In genomic region chr2:146818122-146818521, GRCh38 we compare ENCODE assay signal across 23 cellular contexts.
DNase-seq lines count a peak whose midpoint lies in the region; ATAC-seq, FAIRE-seq and TF ChIP-seq lines count a peak whose summit lies in the region.
"Had no signal": no experiment of that assay in that cellular context is flagged by ENCODE, and none has a peak within 500 bp of the region (broad histone marks: within the 10 kb centered on the region; RNA-seq: fewer than 3 reads in every experiment).

No MANE protein-coding gene starts in this region.

- H3K79me2 ChIP-seq in endothelial cell of umbilical vein (ENCODE audit: control insufficient read depth, insufficient read depth, low read length), result no peaks in the 10 kb centered on the region

- POLR2A ChIA-PET in endothelial cell of umbilical vein (lab: Charles Lee), result no interaction called here

- H3K4me1 ChIP-seq in RWPE2 (ENCODE audit: insufficient read depth, poor library complexity, severe bottlenecking), result peaks cover 50% of the 10 kb centered on the region
- peaks cover 36% of the 10 kb centered on the region for H3K4me1 ChIP-seq in endothelial cell of umbilical vein (ENCODE audit: control insufficient read depth, extremely low read depth, insufficient read depth, low read length)
- peaks cover 27% of the 10 kb centered on the region for H3K4me1 ChIP-seq in SJCRH30
- H3K4me1 ChIP-seq: left ventricle myocardium inferior, vagina had no signal

- TF ChIP-seq CTCF in RWPE2 (IDR thresholded peaks at IDR 0.05; ENCODE audit: poor library complexity, severe bottlenecking) (no peak), endothelial cell of umbilical vein (IDR thresholded peaks at IDR 0.05; ENCODE audit: extremely low read depth in 1 of 2, insufficient read depth in 1 of 2, low read depth in 1 of 2, low read length in 2 of 2) (no peak)

- intact Hi-C loops in endothelial cell of umbilical vein (cut with micrococcal nuclease), result no loop called here

- H3K36me3 ChIP-seq in RWPE2 (ENCODE audit: low read depth) (no peaks in the 10 kb centered on the region), endothelial cell of umbilical vein (ENCODE audit: control insufficient read depth in 2 of 2, extremely low read depth in 1 of 2, insufficient read depth in 2 of 2, low read length in 2 of 2) (no peaks in the 10 kb centered on the region), SJCRH30 (no peaks in the 10 kb centered on the region)
- H3K36me3 ChIP-seq: left ventricle myocardium inferior, vagina had no signal

- no peak overlapping the region for H3K4me3 ChIP-seq in RWPE2 (ENCODE audit: severe bottlenecking)
- H3K4me3 ChIP-seq in endothelial cell of umbilical vein (replicated peaks in 1 of 3; ENCODE audit: insufficient read depth in 1 of 3, low read depth in 1 of 3, low read length in 3 of 3), result no peak overlapping the region
- H3K4me3 ChIP-seq in SJCRH30, result no peak overlapping the region
- H3K4me3 ChIP-seq: left ventricle myocardium inferior, mucosa of descending colon, vagina had no signal

- dilution Hi-C loops in endothelial cell of umbilical vein (cut with MboI; ENCODE audit: extremely low pct_ligation_motif_present, low sequenced_read_pairs), result no loop called here

- CTCF ChIA-PET in endothelial cell of umbilical vein (lab: Charles Lee), result interaction anchor here (0.8 to 1.5 kb wide), 6 partner anchors 56 to 1093 kb away, joined by 3 to 6 read pairs (median 4); no protein-coding TSS in a partner anchor

- BruUV-seq in endothelial cell of umbilical vein (replicated peaks; lab: Mats Ljungman, UMichigan), result no TSS peak

- FAIRE-seq in endothelial cell of umbilical vein (lab: Jason Lieb, UNC), result no peak
- FAIRE-seq: TTC549 had no signal

- TF ChIP-seq POLR2A in endothelial cell of umbilical vein (IDR thresholded peaks at IDR 0.05; ENCODE audit: low read depth, low read length), result no peak

- no peaks in the 10 kb centered on the region for H3K9me3 ChIP-seq in RWPE2 (ENCODE audit: severe bottlenecking)
- no peaks in the 10 kb centered on the region for H3K9me3 ChIP-seq in endothelial cell of umbilical vein (replicated peaks; ENCODE audit: control insufficient read depth, insufficient read depth, low read length)
- H3K9me3 ChIP-seq in SJCRH30 (replicated peaks), result no peaks in the 10 kb centered on the region
- H3K9me3 ChIP-seq: mucosa of descending colon, vagina had no signal

- H2AFZ ChIP-seq in endothelial cell of umbilical vein (ENCODE audit: low read depth, low read length), result peak overlapping the region; percentile 56

- H4K20me1 ChIP-seq in endothelial cell of umbilical vein (replicated peaks; ENCODE audit: control insufficient read depth, extremely low read depth, insufficient read depth, low read length), result no peaks in the 10 kb centered on the region

- ATAC-seq in RWPE2 (ENCODE audit: low read depth), result peak; percentile 58
- ATAC-seq in GM21723 (IDR thresholded peaks at IDR 0.05; ENCODE audit: unreplicated experiment), result no peak
- no peak for ATAC-seq in HG02973 (IDR thresholded peaks at IDR 0.05; ENCODE audit: unreplicated experiment)
- ATAC-seq: effector memory CD8-positive, alpha-beta T cell; mucosa of descending colon had no signal

- DNase-seq in ELR (ENCODE audit: low read depth) (peak; percentile 73), RWPE2 (ENCODE audit: low spot score) (no peak), endothelial cell of umbilical vein (ENCODE audit: low read depth, low spot score) (peak; percentile 30), iris pigment epithelial cell (ENCODE audit: low read depth) (peak; percentile 75), SJCRH30 (no peak), NCI-H2107 (lab: John Stamatoyannopoulos, UW) (no peak)
- DNase-seq: ACHN; activated CD4-positive, alpha-beta T cell treated with anti-CD3 and anti-CD28 coated beads for 48 hours; CD4-positive, alpha-beta T cell; DMS153; effector memory CD8-positive, alpha-beta T cell; Karpas-422; left ventricle myocardium inferior; mucosa of descending colon; NCI-H1092; NCI-H2029 treated with DMSO at 0.1 percent for 48 hours; NCI-H510A treated with DMSO at 0.1 percent for 48 hours; Right ventricle myocardium superior; stimulated activated CD8-positive, alpha-beta memory T cell treated with anti-CD3 and anti-CD28 coated beads, Interleukin-4, amount 100 ng/mL, for 48 hours had no signal

- no peaks in the 10 kb centered on the region for H3K9me1 ChIP-seq in endothelial cell of umbilical vein (replicated peaks; ENCODE audit: control insufficient read depth, extremely low read depth, insufficient read depth, low read length)

- H3K27ac ChIP-seq in RWPE2 (ENCODE audit: poor library complexity, severe bottlenecking), result peak overlapping the region; percentile 70
- peak overlapping the region; percentile 7 for H3K27ac ChIP-seq in endothelial cell of umbilical vein (ENCODE audit: insufficient read depth, low read depth, low read length)
- no peak overlapping the region for H3K27ac ChIP-seq in SJCRH30
- H3K27ac ChIP-seq: left ventricle myocardium inferior, vagina had no signal

- H3K4me2 ChIP-seq in endothelial cell of umbilical vein (ENCODE audit: insufficient read depth, low read length), result peak overlapping the region; percentile 28

- peak overlapping the region; percentile 4 for H3K9ac ChIP-seq in endothelial cell of umbilical vein (replicated peaks; ENCODE audit: extremely low read depth, insufficient read depth, low read length)

- H3K27me3 ChIP-seq in RWPE2 (ENCODE audit: insufficient read depth, poor library complexity, severe bottlenecking) (no peaks in the 10 kb centered on the region), endothelial cell of umbilical vein (ENCODE audit: control insufficient read depth in 2 of 2, insufficient read depth in 2 of 2, low read length in 2 of 2) (no peaks in the 10 kb centered on the region), SJCRH30 (no peaks in the 10 kb centered on the region)
- H3K27me3 ChIP-seq: vagina had no signal

TF ChIP-seq in endothelial cell of umbilical vein, 7 proteins besides CTCF, POLR2A, EP300 and RAD21:
- TF ChIP-seq MYC (IDR thresholded peaks at IDR 0.05; ENCODE audit: low read depth, low read length) (no peak), FOS (IDR thresholded peaks at IDR 0.05; ENCODE audit: borderline replicate concordance, insufficient read depth, low read length) (peak; percentile 72), JUN (IDR thresholded peaks at IDR 0.05; ENCODE audit: borderline replicate concordance, insufficient read depth, insufficient read length, low read depth) (no peak), EZH2 (IDR thresholded peaks at IDR 0.05; ENCODE audit: borderline replicate concordance, low read depth, low read length, severe bottlenecking) (no peak), GATA2 (IDR thresholded peaks at IDR 0.05; ENCODE audit: insufficient read depth, insufficient read length, low read depth, low read length) (no peak)
- TF ChIP-seq, protein P1, sequence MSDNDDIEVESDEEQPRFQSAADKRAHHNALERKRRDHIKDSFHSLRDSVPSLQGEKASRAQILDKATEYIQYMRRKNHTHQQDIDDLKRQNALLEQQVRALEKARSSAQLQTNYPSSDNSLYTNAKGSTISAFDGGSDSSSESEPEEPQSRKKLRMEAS (IDR thresholded peaks at IDR 0.05; ENCODE audit: insufficient read depth, insufficient read length), result no peak

Comparison
In these comparisons a context has a peak if more than half of its experiments do, and no peak if none do; other contexts are left out.
1. DNase-seq: peak in ELR (single experiment), endothelial cell of umbilical vein (single experiment) and iris pigment epithelial cell (single experiment); none in RWPE2 (single experiment), SJCRH30 (0 of 2) and NCI-H2107 (single experiment).